Comparison of ENCODE assay signal across 27 cellular contexts in genomic region chr12:86174188-86174587, GRCh38.
"Had no signal": no experiment of that assay in that cellular context is flagged by ENCODE, and none has a peak within 500 bp of the region (broad histone marks: within the 10 kb centered on the region; RNA-seq: fewer than 3 reads in every experiment).

No MANE protein-coding gene starts in this region.

- H3K4me1 ChIP-seq: parathyroid adenoma, psoas muscle, right lobe of liver, sigmoid colon, stomach, thyroid gland, tibial nerve, upper lobe of left lung, uterus had no signal

- H3K27ac ChIP-seq: neutrophil, ovary, parathyroid adenoma, psoas muscle, right lobe of liver, sigmoid colon, stomach, thoracic aorta, thyroid gland, tibial nerve, upper lobe of left lung, uterus had no signal

- FAIRE-seq: small intestine had no signal

- H3K9me3 ChIP-seq: neutrophil, ovary, psoas muscle, right lobe of liver, sigmoid colon, stomach, thoracic aorta, thyroid gland, tibial nerve, upper lobe of left lung, uterus had no signal

- H3K36me3 ChIP-seq: neutrophil, ovary, right lobe of liver, sigmoid colon, stomach, thoracic aorta, thyroid gland, tibial nerve, upper lobe of left lung, uterus had no signal

- H3K27me3 ChIP-seq: neutrophil, ovary, right lobe of liver, sigmoid colon, stomach, thyroid gland, tibial nerve, upper lobe of left lung, uterus had no signal

- H3K9ac ChIP-seq: parathyroid adenoma had no signal

- DNase-seq: naive thymus-derived CD8-positive, alpha-beta T cell; nephron progenitor cell; nucleus accumbens; ovary; posterior cingulate gyrus; psoas muscle; right cardiac atrium; right lobe of liver; sigmoid colon; small intestine; stimulated activated CD4-positive, alpha-beta T cell treated with anti-CD3 and anti-CD28 coated beads, Interleukin-15, amount 100 ng/mL, for 24 hours; stimulated activated CD4-positive, alpha-beta T cell treated with anti-CD3 and anti-CD28 coated beads, Interleukin-2, amount 100 ng/mL, for 24 hours; stimulated activated CD4-positive, alpha-beta T cell treated with anti-CD3 and anti-CD28 coated beads, Interleukin-2, amount 100 ng/mL, for 48 hours; stimulated activated CD4-positive, alpha-beta T cell treated with anti-CD3 and anti-CD28 coated beads, Interleukin-4, amount 100 ng/mL, for 24 hours; stimulated activated naive B cell treated with anti-CD40 and anti-IgM and Interleukin-4, amounts not matched to agents 10 μg/mL and 1 μg/mL and 100 μg/mL, for 72 hours; stimulated activated naive CD4-positive, alpha-beta T cell treated with Interleukin-2 at 50 U/mL for 16 hours; stomach; thyroid gland; trophoblast cell; upper lobe of left lung; uterus had no signal

- H3K4me3 ChIP-seq: ovary, psoas muscle, right lobe of liver, sigmoid colon, stomach, thoracic aorta, thyroid gland, tibial nerve, upper lobe of left lung, uterus had no signal

- H3K79me2 ChIP-seq: parathyroid adenoma had no signal

- ATAC-seq: naive thymus-derived CD8-positive, alpha-beta T cell; natural killer cell treated with Interleukin-12 subunit alpha and Interleukin-12 subunit beta and Interleukin-15 and Interleukin-18, amount 100 ng/mL, for 72 hours; psoas muscle; right cardiac atrium; right lobe of liver; stimulated activated effector memory CD8-positive, alpha-beta T cell treated with anti-CD3 and anti-CD28 coated beads, Interleukin-12 subunit alpha, Interleukin-12 subunit beta, amount 100 ng/mL, for 72 hours; stimulated activated naive B cell treated with anti-CD40 and anti-IgM and Interleukin-4, amounts not matched to agents 10 μg/mL and 1 μg/mL and 100 μg/mL, for 72 hours had no signal

- H2AFZ ChIP-seq: parathyroid adenoma had no signal
